Comparison of ENCODE assay signal across 5 cellular contexts in genomic region chr10:130847170-130847569, GRCh38.
"Had no signal": no experiment of that assay in that cellular context is flagged by ENCODE, and none has a peak within 500 bp of the region (broad histone marks: within the 10 kb centered on the region; RNA-seq: fewer than 3 reads in every experiment).

No MANE protein-coding gene starts in this region.

- H3K4me3 ChIP-seq: K562 had no signal

- DNase-seq: GOT3, HCEC 1CT, IMR-90, KG1 had no signal

- ATAC-seq: K562 had no signal
